10 cellular contexts compared by ENCODE assay signal in genomic region chr20:24948939-24949679, GRCh38. TPM values are rescaled to one million over a fixed set of nuclear protein-coding genes. Genes with fewer than 3 reads are reported as not detected.
DNase-seq lines count a peak whose midpoint lies in the region; ATAC-seq and TF ChIP-seq lines count a peak whose summit lies in the region.
"Had no signal": no experiment of that assay in that cellular context is flagged by ENCODE, and none has a peak within 500 bp of the region (broad histone marks: within the 10 kb centered on the region; RNA-seq: fewer than 3 reads in every experiment).

Gene CST7 (plus strand): TSS chr20:24949269. CDS start chr20:24949506, 237 bp downstream.

- peaks cover 6 to 28% (median 23%) of the 10 kb centered on the region in 5 donors for H3K9me3 Mint-ChIP-seq in CD8-positive, alpha-beta memory T cell
- H3K9me3 Mint-ChIP-seq in IgD-negative memory B cell = peaks cover 12 to 27% (median 14%) of the 10 kb centered on the region in 3 donors
- peaks cover 27% of the 10 kb centered on the region for H3K9me3 Mint-ChIP-seq in activated CD8-positive, alpha-beta T cell treated with anti-CD3 and anti-CD28 coated beads for 36 hours

- peaks cover 68 to 92% (median 72%) of the 10 kb centered on the region in 3 donors for H3K4me1 Mint-ChIP-seq in CD8-positive, alpha-beta memory T cell
- H3K4me1 Mint-ChIP-seq in IgD-negative memory B cell = no peaks in the 10 kb centered on the region
- peaks cover 55% of the 10 kb centered on the region for H3K4me1 Mint-ChIP-seq in activated CD8-positive, alpha-beta T cell treated with anti-CD3 and anti-CD28 coated beads for 36 hours (ENCODE audit: low read depth)

- H3K4me3 Mint-ChIP-seq in CD8-positive, alpha-beta memory T cell = peak within 1 kb of the TSS; percentile 90 to 99 (median 96)
- H3K4me3 Mint-ChIP-seq in IgD-negative memory B cell = peak within 1 kb of the TSS in 3 of 4 donors; percentile 3 to 80 (median 27)
- peak within 1 kb of the TSS; percentile 83 for H3K4me3 Mint-ChIP-seq in activated CD8-positive, alpha-beta T cell treated with anti-CD3 and anti-CD28 coated beads for 36 hours

- no peak for TF ChIP-seq CTCF in activated CD8-positive, alpha-beta T cell treated with anti-CD3 and anti-CD28 coated beads for 36 hours (IDR thresholded peaks at IDR 0.05)

- no peaks in the 10 kb centered on the region for H3K9me3 ChIP-seq in CD8-positive, alpha-beta memory T cell (ENCODE audit: low read length)
- H3K9me3 ChIP-seq: adrenal gland had no signal

- no peaks in the 10 kb centered on the region for H3K27me3 ChIP-seq in CD8-positive, alpha-beta memory T cell (ENCODE audit: insufficient read depth, low read length, poor library complexity, severe bottlenecking)
- H3K27me3 ChIP-seq: adrenal gland had no signal

- peak within 1 kb of the TSS; percentile 81 for H3K4me3 ChIP-seq in CD8-positive, alpha-beta memory T cell (ENCODE audit: low read length)
- H3K4me3 ChIP-seq: adrenal gland had no signal

- CTCF ChIA-PET in CD8-positive, alpha-beta memory T cell (lab: Charles Lee) = interaction anchor here (0.7 to 7.9 kb wide), 4 partner anchors 11 to 34 kb away, joined by 3 to 50 read pairs (median 12); no protein-coding TSS in a partner anchor
- CTCF ChIA-PET in activated CD8-positive, alpha-beta T cell treated with anti-CD3 and anti-CD28 coated beads for 36 hours (lab: Charles Lee) = interaction anchor here (2.0 to 7.8 kb wide), 2 partner anchors 10 to 18 kb away, joined by 4 to 30 read pairs; no protein-coding TSS in a partner anchor

- intact Hi-C loops in activated CD8-positive, alpha-beta T cell treated with anti-CD3 and anti-CD28 coated beads for 36 hours (cut with micrococcal nuclease) = no loop called here
- intact Hi-C loops in left ventricle myocardium superior (cut with micrococcal nuclease) = no loop called here

- peak within 1 kb of the TSS; percentile 92 to 100 (median 98) for H3K27ac Mint-ChIP-seq in CD8-positive, alpha-beta memory T cell
- H3K27ac Mint-ChIP-seq in IgD-negative memory B cell = peak within 1 kb of the TSS in 2 of 3 donors; percentile 11 to 58
- H3K27ac Mint-ChIP-seq in activated CD8-positive, alpha-beta T cell treated with anti-CD3 and anti-CD28 coated beads for 36 hours = peak within 1 kb of the TSS; percentile 100

- peak; percentile 95 for ATAC-seq in activated CD8-positive, alpha-beta T cell treated with anti-CD3 and anti-CD28 coated beads for 36 hours
- ATAC-seq in left ventricle myocardium superior = peak; percentile 63
- no peak for ATAC-seq in HG03378 (IDR thresholded peaks at IDR 0.05; ENCODE audit: unreplicated experiment)
- ATAC-seq in HG02642 (IDR thresholded peaks at IDR 0.05; ENCODE audit: poor library complexity, unreplicated experiment) = no peak

- DNase-seq in CD8-positive, alpha-beta memory T cell = peak; percentile 70 to 96 (median 87)
- peak; percentile 94 for DNase-seq in activated CD8-positive, alpha-beta T cell treated with anti-CD3 and anti-CD28 coated beads for 36 hours
- DNase-seq in left ventricle myocardium superior (peak; percentile 47), NCI-H345 (lab: John Stamatoyannopoulos, UW) (no peak)
- peak; percentile 80 for DNase-seq in stimulated activated CD8-positive, alpha-beta memory T cell treated with anti-CD3 and anti-CD28 coated beads, Interleukin-15, amount 100 ng/mL, for 1 hour (ENCODE audit: low read depth)

- peaks cover 27% of the 10 kb centered on the region for H3K4me1 ChIP-seq in CD8-positive, alpha-beta memory T cell (ENCODE audit: insufficient read depth, low read length)
- H3K4me1 ChIP-seq: adrenal gland had no signal

- H3K36me3 ChIP-seq in CD8-positive, alpha-beta memory T cell (ENCODE audit: insufficient read depth, low read length) = peaks cover 5% of the 10 kb centered on the region
- H3K36me3 ChIP-seq: adrenal gland had no signal

- H3K27ac ChIP-seq in CD8-positive, alpha-beta memory T cell (ENCODE audit: low read depth, low read length) = peak within 1 kb of the TSS; percentile 94
- H3K27ac ChIP-seq: adrenal gland had no signal

- peaks cover 7 to 64% (median 28%) of the 10 kb centered on the region in 3 donors for H3K36me3 Mint-ChIP-seq in CD8-positive, alpha-beta memory T cell
- H3K36me3 Mint-ChIP-seq in IgD-negative memory B cell = no peaks in the 10 kb centered on the region
- H3K36me3 Mint-ChIP-seq in activated CD8-positive, alpha-beta T cell treated with anti-CD3 and anti-CD28 coated beads for 36 hours (ENCODE audit: low read depth) = peaks cover 46% of the 10 kb centered on the region

- H3K27me3 Mint-ChIP-seq in CD8-positive, alpha-beta memory T cell = no peaks in the 10 kb centered on the region
- peaks cover 4% of the 10 kb centered on the region for H3K27me3 Mint-ChIP-seq in IgD-negative memory B cell
- no peaks in the 10 kb centered on the region for H3K27me3 Mint-ChIP-seq in activated CD8-positive, alpha-beta T cell treated with anti-CD3 and anti-CD28 coated beads for 36 hours

- POLR2A ChIA-PET in CD8-positive, alpha-beta memory T cell (lab: Charles Lee) = interaction anchor here (0.8 to 4.7 kb wide), 6 partner anchors 11 to 142 kb away, joined by 3 to 34 read pairs (median 5); partner anchors contain the start of gene ACSS1
- POLR2A ChIA-PET in activated CD8-positive, alpha-beta T cell treated with anti-CD3 and anti-CD28 coated beads for 36 hours (lab: Charles Lee) = interaction anchor here (1.1 to 3.9 kb wide), 2 partner anchors 11 to 17 kb away, joined by 3 to 15 read pairs; no protein-coding TSS in a partner anchor

RNA-seq across cellular contexts. Expression of gene CST7, which starts in this region (rescaled TPM):
- 100 to 1,000 TPM; 124 to 131 TPM for total RNA-seq in CD8-positive, alpha-beta memory T cell
- polyA plus RNA-seq in CD8-positive, alpha-beta memory T cell = 889 TPM
- polyA plus RNA-seq in IgD-negative memory B cell = 22.8 TPM
- total RNA-seq in activated CD8-positive, alpha-beta T cell treated with anti-CD3 and anti-CD28 coated beads for 36 hours = 10 to 100 TPM; 48.5 to 49.3 TPM
- total RNA-seq in left ventricle myocardium superior = 0.92 TPM
- total RNA-seq: pulmonary artery endothelial cell had no signal

Comparison
In these comparisons a context has a peak if more than half of its experiments do, and no peak if none do; other contexts are left out.
1. RNA of gene CST7 (total RNA-seq): 124 to 131 TPM in CD8-positive, alpha-beta memory T cell and 48.5 to 49.3 TPM in activated CD8-positive, alpha-beta T cell treated with anti-CD3 and anti-CD28 coated beads for 36 hours; 0.92 TPM in left ventricle myocardium superior (single experiment); every median in the first group is over 10 times any median in the second.
2. RNA of gene CST7 (polyA plus RNA-seq): 889 TPM in CD8-positive, alpha-beta memory T cell (single experiment); 22.8 TPM in IgD-negative memory B cell (single experiment); every median in the first group is over 10 times any median in the second.
3. Peak in DNase-seq and ATAC-seq in left ventricle myocardium superior; RNA of the gene not detected or under 1 TPM.
4. H3K27ac Mint-ChIP-seq: peak in every context shown above with its lines; median percentile 100 in activated CD8-positive, alpha-beta T cell treated with anti-CD3 and anti-CD28 coated beads for 36 hours; 98 in CD8-positive, alpha-beta memory T cell; 34 in IgD-negative memory B cell.
5. H3K4me3 Mint-ChIP-seq: peak in every context shown above with its lines; median percentile 96 in CD8-positive, alpha-beta memory T cell; 83 in activated CD8-positive, alpha-beta T cell treated with anti-CD3 and anti-CD28 coated beads for 36 hours; 27 in IgD-negative memory B cell.